ENCODE assay signal across 1 cellular context in the genomic region with DNA sequence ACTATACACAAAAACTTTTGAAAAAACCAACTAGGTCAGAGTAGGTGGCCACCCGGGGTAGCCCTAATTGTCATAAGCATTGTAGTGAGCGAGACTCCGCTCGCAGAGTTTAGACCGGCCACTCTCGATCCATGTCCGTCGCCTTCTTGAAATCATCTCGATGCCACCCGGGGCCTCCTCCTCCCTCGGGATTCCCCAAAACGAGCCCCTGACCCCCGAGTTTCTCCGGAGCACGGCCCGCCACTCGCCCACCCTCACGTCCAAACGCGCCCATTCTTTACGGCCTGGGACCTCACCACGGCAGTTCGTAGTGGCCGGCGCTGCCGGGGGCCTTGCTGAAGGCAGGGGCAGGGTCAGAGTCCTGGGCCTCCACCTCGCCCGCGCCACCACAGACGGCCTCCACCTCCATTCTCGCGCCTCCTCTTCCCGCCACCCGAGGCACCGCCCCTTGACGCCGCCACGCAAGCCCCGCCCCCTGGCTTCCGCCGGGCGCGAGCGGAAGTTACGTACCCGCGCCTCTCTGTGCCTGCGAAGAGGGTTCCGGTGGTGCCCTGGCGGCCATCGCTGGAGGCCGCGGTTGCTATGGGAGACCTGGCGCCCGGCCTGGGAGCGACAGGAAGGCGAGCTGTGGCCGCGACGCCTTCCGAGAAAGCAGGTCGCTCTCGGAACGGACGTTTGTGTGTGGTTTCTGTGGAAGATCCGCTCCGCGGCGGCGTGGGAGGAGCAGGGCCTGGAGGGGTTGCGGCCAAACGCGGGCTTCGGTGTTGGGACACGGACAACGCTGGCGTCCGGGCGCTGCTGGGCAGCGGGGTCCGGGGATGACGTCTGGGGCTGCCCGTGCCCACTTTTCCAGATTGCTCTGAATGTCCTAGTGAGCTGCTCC.
TF ChIP-seq lines count a peak whose summit lies in the region.

A gene (minus strand): TSS at position 425 of the 883 bp plus-strand sequence. CDS start 16 bp downstream, at position 409.

TF ChIP-seq in HepG2, 621 proteins besides CTCF, POLR2A, EP300 and RAD21 (continued from another document and continues in another):
- TF ChIP-seq MEF2D (CRISPR knock-in tag; IDR thresholded peaks at IDR 0.05) (peak; percentile 62; the same call in 1 of the 2 replicates), SRY (CRISPR knock-in tag; IDR thresholded peaks at IDR 0.05) (0 out of 2 replicates have a peak, but pooled peaks have one; percentile 45), ZMYM2 (CRISPR knock-in tag; IDR thresholded peaks at IDR 0.05) (peak; percentile 62), ONECUT2 (CRISPR knock-in tag; IDR thresholded peaks at IDR 0.05) (no peak; the same call in 1 of the 2 replicates), KDM4B (CRISPR knock-in tag; IDR thresholded peaks at IDR 0.05) (no peak; the same call in 1 of the 2 replicates), ZNF672 (CRISPR knock-in tag; IDR thresholded peaks at IDR 0.05) (no peak), BHLHE40 (IDR thresholded peaks at IDR 0.05; ENCODE audit: low read length) (no peak), NRL (CRISPR knock-in tag; IDR thresholded peaks at IDR 0.05; ENCODE audit: borderline replicate concordance) (peak; percentile 86), ZMYM3 (CRISPR knock-in tag; IDR thresholded peaks at IDR 0.05) (peak; percentile 75), ARNTL (CRISPR knock-in tag; IDR thresholded peaks at IDR 0.05) (peak; percentile 72), SIN3B (IDR thresholded peaks at IDR 0.05; ENCODE audit: low read length) (no peak; the same call in 1 of the 2 replicates), MED8 (CRISPR knock-in tag; IDR thresholded peaks at IDR 0.05; ENCODE audit: insufficient replicate concordance) (peak; percentile 49), ZNF879 (CRISPR knock-in tag; IDR thresholded peaks at IDR 0.05) (no peak), ZKSCAN5 (CRISPR knock-in tag; IDR thresholded peaks at IDR 0.05) (no peak), MED1 (CRISPR knock-in tag; IDR thresholded peaks at IDR 0.05) (peak; percentile 43; the same call in 1 of the 2 replicates)
- TF ChIP-seq, protein P1, sequence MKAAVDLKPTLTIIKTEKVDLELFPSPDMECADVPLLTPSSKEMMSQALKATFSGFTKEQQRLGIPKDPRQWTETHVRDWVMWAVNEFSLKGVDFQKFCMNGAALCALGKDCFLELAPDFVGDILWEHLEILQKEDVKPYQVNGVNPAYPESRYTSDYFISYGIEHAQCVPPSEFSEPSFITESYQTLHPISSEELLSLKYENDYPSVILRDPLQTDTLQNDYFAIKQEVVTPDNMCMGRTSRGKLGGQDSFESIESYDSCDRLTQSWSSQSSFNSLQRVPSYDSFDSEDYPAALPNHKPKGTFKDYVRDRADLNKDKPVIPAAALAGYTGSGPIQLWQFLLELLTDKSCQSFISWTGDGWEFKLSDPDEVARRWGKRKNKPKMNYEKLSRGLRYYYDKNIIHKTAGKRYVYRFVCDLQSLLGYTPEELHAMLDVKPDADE (CRISPR knock-in tag; IDR thresholded peaks at IDR 0.05): 0 out of 2 replicates have a peak, but pooled peaks have one; percentile 66
- TF ChIP-seq, protein P2, sequence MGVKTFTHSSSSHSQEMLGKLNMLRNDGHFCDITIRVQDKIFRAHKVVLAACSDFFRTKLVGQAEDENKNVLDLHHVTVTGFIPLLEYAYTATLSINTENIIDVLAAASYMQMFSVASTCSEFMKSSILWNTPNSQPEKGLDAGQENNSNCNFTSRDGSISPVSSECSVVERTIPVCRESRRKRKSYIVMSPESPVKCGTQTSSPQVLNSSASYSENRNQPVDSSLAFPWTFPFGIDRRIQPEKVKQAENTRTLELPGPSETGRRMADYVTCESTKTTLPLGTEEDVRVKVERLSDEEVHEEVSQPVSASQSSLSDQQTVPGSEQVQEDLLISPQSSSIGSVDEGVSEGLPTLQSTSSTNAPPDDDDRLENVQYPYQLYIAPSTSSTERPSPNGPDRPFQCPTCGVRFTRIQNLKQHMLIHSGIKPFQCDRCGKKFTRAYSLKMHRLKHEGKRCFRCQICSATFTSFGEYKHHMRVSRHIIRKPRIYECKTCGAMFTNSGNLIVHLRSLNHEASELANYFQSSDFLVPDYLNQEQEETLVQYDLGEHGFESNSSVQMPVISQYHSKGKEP (CRISPR knock-in tag; IDR thresholded peaks at IDR 0.05): no peak
- TF ChIP-seq, protein P3, sequence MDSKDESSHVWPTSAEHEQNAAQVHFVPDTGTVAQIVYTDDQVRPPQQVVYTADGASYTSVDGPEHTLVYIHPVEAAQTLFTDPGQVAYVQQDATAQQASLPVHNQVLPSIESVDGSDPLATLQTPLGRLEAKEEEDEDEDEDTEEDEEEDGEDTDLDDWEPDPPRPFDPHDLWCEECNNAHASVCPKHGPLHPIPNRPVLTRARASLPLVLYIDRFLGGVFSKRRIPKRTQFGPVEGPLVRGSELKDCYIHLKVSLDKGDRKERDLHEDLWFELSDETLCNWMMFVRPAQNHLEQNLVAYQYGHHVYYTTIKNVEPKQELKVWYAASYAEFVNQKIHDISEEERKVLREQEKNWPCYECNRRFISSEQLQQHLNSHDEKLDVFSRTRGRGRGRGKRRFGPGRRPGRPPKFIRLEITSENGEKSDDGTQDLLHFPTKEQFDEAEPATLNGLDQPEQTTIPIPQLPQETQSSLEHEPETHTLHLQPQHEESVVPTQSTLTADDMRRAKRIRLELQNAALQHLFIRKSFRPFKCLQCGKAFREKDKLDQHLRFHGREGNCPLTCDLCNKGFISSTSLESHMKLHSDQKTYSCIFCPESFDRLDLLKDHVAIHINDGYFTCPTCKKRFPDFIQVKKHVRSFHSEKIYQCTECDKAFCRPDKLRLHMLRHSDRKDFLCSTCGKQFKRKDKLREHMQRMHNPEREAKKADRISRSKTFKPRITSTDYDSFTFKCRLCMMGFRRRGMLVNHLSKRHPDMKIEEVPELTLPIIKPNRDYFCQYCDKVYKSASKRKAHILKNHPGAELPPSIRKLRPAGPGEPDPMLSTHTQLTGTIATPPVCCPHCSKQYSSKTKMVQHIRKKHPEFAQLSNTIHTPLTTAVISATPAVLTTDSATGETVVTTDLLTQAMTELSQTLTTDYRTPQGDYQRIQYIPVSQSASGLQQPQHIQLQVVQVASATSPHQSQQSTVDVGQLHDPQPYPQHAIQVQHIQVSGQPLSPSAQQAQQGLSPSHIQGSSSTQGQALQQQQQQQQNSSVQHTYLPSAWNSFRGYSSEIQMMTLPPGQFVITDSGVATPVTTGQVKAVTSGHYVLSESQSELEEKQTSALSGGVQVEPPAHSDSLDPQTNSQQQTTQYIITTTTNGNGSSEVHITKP (CRISPR knock-in tag; IDR thresholded peaks at IDR 0.05; ENCODE audit: low read depth): no peak
- TF ChIP-seq, protein P4, sequence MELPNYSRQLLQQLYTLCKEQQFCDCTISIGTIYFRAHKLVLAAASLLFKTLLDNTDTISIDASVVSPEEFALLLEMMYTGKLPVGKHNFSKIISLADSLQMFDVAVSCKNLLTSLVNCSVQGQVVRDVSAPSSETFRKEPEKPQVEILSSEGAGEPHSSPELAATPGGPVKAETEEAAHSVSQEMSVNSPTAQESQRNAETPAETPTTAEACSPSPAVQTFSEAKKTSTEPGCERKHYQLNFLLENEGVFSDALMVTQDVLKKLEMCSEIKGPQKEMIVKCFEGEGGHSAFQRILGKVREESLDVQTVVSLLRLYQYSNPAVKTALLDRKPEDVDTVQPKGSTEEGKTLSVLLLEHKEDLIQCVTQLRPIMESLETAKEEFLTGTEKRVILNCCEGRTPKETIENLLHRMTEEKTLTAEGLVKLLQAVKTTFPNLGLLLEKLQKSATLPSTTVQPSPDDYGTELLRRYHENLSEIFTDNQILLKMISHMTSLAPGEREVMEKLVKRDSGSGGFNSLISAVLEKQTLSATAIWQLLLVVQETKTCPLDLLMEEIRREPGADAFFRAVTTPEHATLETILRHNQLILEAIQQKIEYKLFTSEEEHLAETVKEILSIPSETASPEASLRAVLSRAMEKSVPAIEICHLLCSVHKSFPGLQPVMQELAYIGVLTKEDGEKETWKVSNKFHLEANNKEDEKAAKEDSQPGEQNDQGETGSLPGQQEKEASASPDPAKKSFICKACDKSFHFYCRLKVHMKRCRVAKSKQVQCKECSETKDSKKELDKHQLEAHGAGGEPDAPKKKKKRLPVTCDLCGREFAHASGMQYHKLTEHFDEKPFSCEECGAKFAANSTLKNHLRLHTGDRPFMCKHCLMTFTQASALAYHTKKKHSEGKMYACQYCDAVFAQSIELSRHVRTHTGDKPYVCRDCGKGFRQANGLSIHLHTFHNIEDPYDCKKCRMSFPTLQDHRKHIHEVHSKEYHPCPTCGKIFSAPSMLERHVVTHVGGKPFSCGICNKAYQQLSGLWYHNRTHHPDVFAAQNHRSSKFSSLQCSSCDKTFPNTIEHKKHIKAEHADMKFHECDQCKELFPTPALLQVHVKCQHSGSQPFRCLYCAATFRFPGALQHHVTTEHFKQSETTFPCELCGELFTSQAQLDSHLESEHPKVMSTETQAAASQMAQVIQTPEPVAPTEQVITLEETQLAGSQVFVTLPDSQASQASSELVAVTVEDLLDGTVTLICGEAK (IDR thresholded peaks at IDR 0.05): peak; percentile 82
- TF ChIP-seq, protein P4 (CRISPR knock-in tag; IDR thresholded peaks at IDR 0.05): peak; percentile 75
- TF ChIP-seq, protein P5, sequence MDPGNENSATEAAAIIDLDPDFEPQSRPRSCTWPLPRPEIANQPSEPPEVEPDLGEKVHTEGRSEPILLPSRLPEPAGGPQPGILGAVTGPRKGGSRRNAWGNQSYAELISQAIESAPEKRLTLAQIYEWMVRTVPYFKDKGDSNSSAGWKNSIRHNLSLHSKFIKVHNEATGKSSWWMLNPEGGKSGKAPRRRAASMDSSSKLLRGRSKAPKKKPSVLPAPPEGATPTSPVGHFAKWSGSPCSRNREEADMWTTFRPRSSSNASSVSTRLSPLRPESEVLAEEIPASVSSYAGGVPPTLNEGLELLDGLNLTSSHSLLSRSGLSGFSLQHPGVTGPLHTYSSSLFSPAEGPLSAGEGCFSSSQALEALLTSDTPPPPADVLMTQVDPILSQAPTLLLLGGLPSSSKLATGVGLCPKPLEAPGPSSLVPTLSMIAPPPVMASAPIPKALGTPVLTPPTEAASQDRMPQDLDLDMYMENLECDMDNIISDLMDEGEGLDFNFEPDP (CRISPR knock-in tag; conservative IDR thresholded peaks at IDR 0.05): no peak
- TF ChIP-seq, protein P6, sequence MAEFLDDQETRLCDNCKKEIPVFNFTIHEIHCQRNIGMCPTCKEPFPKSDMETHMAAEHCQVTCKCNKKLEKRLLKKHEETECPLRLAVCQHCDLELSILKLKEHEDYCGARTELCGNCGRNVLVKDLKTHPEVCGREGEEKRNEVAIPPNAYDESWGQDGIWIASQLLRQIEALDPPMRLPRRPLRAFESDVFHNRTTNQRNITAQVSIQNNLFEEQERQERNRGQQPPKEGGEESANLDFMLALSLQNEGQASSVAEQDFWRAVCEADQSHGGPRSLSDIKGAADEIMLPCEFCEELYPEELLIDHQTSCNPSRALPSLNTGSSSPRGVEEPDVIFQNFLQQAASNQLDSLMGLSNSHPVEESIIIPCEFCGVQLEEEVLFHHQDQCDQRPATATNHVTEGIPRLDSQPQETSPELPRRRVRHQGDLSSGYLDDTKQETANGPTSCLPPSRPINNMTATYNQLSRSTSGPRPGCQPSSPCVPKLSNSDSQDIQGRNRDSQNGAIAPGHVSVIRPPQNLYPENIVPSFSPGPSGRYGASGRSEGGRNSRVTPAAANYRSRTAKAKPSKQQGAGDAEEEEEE (CRISPR knock-in tag; IDR thresholded peaks at IDR 0.05; ENCODE audit: borderline replicate concordance): no peak
- TF ChIP-seq, protein P7, sequence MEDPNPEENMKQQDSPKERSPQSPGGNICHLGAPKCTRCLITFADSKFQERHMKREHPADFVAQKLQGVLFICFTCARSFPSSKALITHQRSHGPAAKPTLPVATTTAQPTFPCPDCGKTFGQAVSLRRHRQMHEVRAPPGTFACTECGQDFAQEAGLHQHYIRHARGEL (CRISPR knock-in tag; IDR thresholded peaks at IDR 0.05): no peak; the same call in 1 of the 2 replicates
- TF ChIP-seq, protein P8, sequence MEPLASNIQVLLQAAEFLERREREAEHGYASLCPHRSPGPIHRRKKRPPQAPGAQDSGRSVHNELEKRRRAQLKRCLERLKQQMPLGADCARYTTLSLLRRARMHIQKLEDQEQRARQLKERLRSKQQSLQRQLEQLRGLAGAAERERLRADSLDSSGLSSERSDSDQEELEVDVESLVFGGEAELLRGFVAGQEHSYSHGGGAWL (CRISPR knock-in tag; IDR thresholded peaks at IDR 0.05): peak; percentile 83
- TF ChIP-seq, protein P9, sequence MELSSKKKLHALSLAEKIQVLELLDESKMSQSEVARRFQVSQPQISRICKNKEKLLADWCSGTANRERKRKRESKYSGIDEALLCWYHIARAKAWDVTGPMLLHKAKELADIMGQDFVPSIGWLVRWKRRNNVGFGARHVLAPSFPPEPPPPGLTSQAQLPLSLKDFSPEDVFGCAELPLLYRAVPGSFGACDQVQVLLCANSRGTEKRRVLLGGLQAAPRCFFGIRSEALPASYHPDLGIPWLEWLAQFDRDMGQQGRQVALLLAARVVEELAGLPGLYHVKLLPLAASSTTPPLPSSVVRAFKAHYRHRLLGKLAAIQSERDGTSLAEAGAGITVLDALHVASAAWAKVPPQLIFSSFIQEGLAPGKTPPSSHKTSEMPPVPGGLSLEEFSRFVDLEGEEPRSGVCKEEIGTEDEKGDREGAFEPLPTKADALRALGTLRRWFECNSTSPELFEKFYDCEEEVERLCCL (CRISPR knock-in tag; IDR thresholded peaks at IDR 0.05; ENCODE audit: borderline replicate concordance): no peak
